Comparison of ENCODE assay signal across 1 cellular context in genomic region chr14:21454843-21455550, GRCh38.
A peak's percentile ranks its signal among the peaks of the same experiment; 100 is the strongest.
TF ChIP-seq lines count a peak whose summit lies in the region.

No MANE protein-coding gene starts in this region.

TF ChIP-seq in GM12878, 131 proteins besides CTCF, POLR2A, EP300 and RAD21:
- TF ChIP-seq RBBP5 (conservative IDR thresholded peaks at IDR 0.05) (no peak), MTA3 (IDR thresholded peaks at IDR 0.05; ENCODE audit: borderline replicate concordance, low read length) (0 out of 2 replicates have a peak, but pooled peaks have one; percentile 12)
